In genomic region chr6:20931093-20931492, GRCh38 we compare ENCODE assay signal across 25 cellular contexts.
"Had no signal": no experiment of that assay in that cellular context is flagged by ENCODE, and none has a peak within 500 bp of the region (broad histone marks: within the 10 kb centered on the region; RNA-seq: fewer than 3 reads in every experiment).

No MANE protein-coding gene starts in this region.

- H3K27ac ChIP-seq: coronary artery, esophagus squamous epithelium, heart left ventricle, neutrophil, ovary, prostate gland, right atrium auricular region, spleen, upper lobe of left lung, VCaP had no signal

- H3K36me3 Mint-ChIP-seq: natural killer cell treated with Interleukin-12 subunit alpha and Interleukin-12 subunit beta and Interleukin-15 and Interleukin-18, amount 100 ng/mL, for 72 hours had no signal

- H3K4me1 ChIP-seq: esophagus squamous epithelium, prostate gland, right atrium auricular region, spleen, upper lobe of left lung had no signal

- H3K27me3 ChIP-seq: esophagus squamous epithelium, heart left ventricle, neutrophil, ovary, right atrium auricular region, spleen, upper lobe of left lung had no signal

- H3K36me3 ChIP-seq: esophagus squamous epithelium, heart left ventricle, neutrophil, ovary, prostate gland, right atrium auricular region, spleen, upper lobe of left lung had no signal

- H3K27ac Mint-ChIP-seq: activated CD4-positive, alpha-beta memory T cell treated with anti-CD3 and anti-CD28 coated beads, Interleukin-2, amount 10 ng/mL, durations not matched to agents 7 days and 5 days; activated CD4-positive, alpha-beta T cell treated with anti-CD3 and anti-CD28 coated beads, Interleukin-2, amount 10 ng/mL, durations not matched to agents 24 days and 14 days; activated naive CD4-positive, alpha-beta T cell treated with anti-CD3 and anti-CD28 coated beads for 36 hours; activated naive CD8-positive, alpha-beta T cell treated with anti-CD3 and anti-CD28 coated beads, Interleukin-2, amount 10 ng/mL, durations not matched to agents 7 days and 5 days; activated T-cell treated with anti-CD3 and anti-CD28 coated beads, Interleukin-2, amount 50 U/mL, for 72 hours; endodermal cell; memory B cell; natural killer cell treated with Interleukin-12 subunit alpha and Interleukin-12 subunit beta and Interleukin-15 and Interleukin-18, amount 100 ng/mL, for 72 hours had no signal

- H3K4me3 Mint-ChIP-seq: activated CD4-positive, alpha-beta memory T cell treated with anti-CD3 and anti-CD28 coated beads, Interleukin-2, amount 10 ng/mL, durations not matched to agents 7 days and 5 days; activated CD4-positive, alpha-beta T cell treated with anti-CD3 and anti-CD28 coated beads, Interleukin-2, amount 10 ng/mL, durations not matched to agents 24 days and 14 days; activated naive CD4-positive, alpha-beta T cell treated with anti-CD3 and anti-CD28 coated beads for 36 hours; activated naive CD8-positive, alpha-beta T cell treated with anti-CD3 and anti-CD28 coated beads, Interleukin-2, amount 10 ng/mL, durations not matched to agents 7 days and 5 days; activated T-cell treated with anti-CD3 and anti-CD28 coated beads, Interleukin-2, amount 50 U/mL, for 72 hours; endodermal cell; memory B cell; natural killer cell treated with Interleukin-12 subunit alpha and Interleukin-12 subunit beta and Interleukin-15 and Interleukin-18, amount 100 ng/mL, for 72 hours had no signal

- H3K4me1 Mint-ChIP-seq: activated CD4-positive, alpha-beta memory T cell treated with anti-CD3 and anti-CD28 coated beads, Interleukin-2, amount 10 ng/mL, durations not matched to agents 7 days and 5 days; activated CD4-positive, alpha-beta T cell treated with anti-CD3 and anti-CD28 coated beads, Interleukin-2, amount 10 ng/mL, durations not matched to agents 24 days and 14 days; activated naive CD8-positive, alpha-beta T cell treated with anti-CD3 and anti-CD28 coated beads, Interleukin-2, amount 10 ng/mL, durations not matched to agents 7 days and 5 days; memory B cell had no signal

- H3K4me3 ChIP-seq: coronary artery, esophagus squamous epithelium, heart left ventricle, ovary, prostate gland, right atrium auricular region, spleen, upper lobe of left lung had no signal

- H3K9me3 ChIP-seq: esophagus squamous epithelium, heart left ventricle, neutrophil, ovary, prostate gland, right atrium auricular region, spleen, upper lobe of left lung had no signal

- H3K9me3 Mint-ChIP-seq: activated CD4-positive, alpha-beta memory T cell treated with anti-CD3 and anti-CD28 coated beads, Interleukin-2, amount 10 ng/mL, durations not matched to agents 7 days and 5 days; activated CD4-positive, alpha-beta T cell treated with anti-CD3 and anti-CD28 coated beads, Interleukin-2, amount 10 ng/mL, durations not matched to agents 24 days and 14 days; activated naive CD4-positive, alpha-beta T cell treated with anti-CD3 and anti-CD28 coated beads for 36 hours; activated T-cell treated with anti-CD3 and anti-CD28 coated beads, Interleukin-2, amount 50 U/mL, for 72 hours; memory B cell; natural killer cell treated with Interleukin-12 subunit alpha and Interleukin-12 subunit beta and Interleukin-15 and Interleukin-18, amount 100 ng/mL, for 72 hours had no signal

- DNase-seq: activated CD4-positive, alpha-beta memory T cell treated with anti-CD3 and anti-CD28 coated beads, Interleukin-2, amount 10 ng/mL, durations not matched to agents 7 days and 5 days; activated CD4-positive, alpha-beta T cell treated with anti-CD3 and anti-CD28 coated beads, Interleukin-2, amount 10 ng/mL, durations not matched to agents 24 days and 14 days; activated effector memory CD4-positive, alpha-beta T cell treated with Interleukin-2 at 50 U/mL for 16 hours; activated naive CD4-positive, alpha-beta T cell treated with anti-CD3 and anti-CD28 coated beads for 36 hours; activated naive CD8-positive, alpha-beta T cell treated with anti-CD3 and anti-CD28 coated beads, Interleukin-2, amount 10 ng/mL, durations not matched to agents 7 days and 5 days; activated T-cell treated with anti-CD3 and anti-CD28 coated beads, Interleukin-2, amount 50 U/mL, for 72 hours; amygdala; endodermal cell; esophagus squamous epithelium; heart left ventricle; islet precursor cell; left cardiac atrium; ovary; spleen; stimulated activated CD4-positive, alpha-beta T cell treated with anti-CD3 and anti-CD28 coated beads, Interleukin-4, amount 100 ng/mL, for 1 hour; stimulated activated naive CD8-positive, alpha-beta T cell treated with anti-CD3 and anti-CD28 coated beads, Interleukin-15, Interleukin-2, amounts not matched to agents 100 U/mL and 50 U/mL, for 24 hours had no signal

- ATAC-seq: activated CD4-positive, CD25-positive, alpha-beta regulatory T cell treated with anti-CD3 and anti-CD28 coated beads, Interleukin-2, amount 50 U/mL, for 24 hours; activated T-cell treated with anti-CD3 and anti-CD28 coated beads, Interleukin-2, amount 50 U/mL, for 72 hours; heart left ventricle; left cardiac atrium; natural killer cell treated with Interleukin-12 subunit alpha and Interleukin-12 subunit beta and Interleukin-15 and Interleukin-18, amount 100 ng/mL, for 72 hours; stimulated activated naive CD8-positive, alpha-beta T cell treated with anti-CD3 and anti-CD28 coated beads, Interleukin-15, Interleukin-2, amounts not matched to agents 100 U/mL and 50 U/mL, for 24 hours had no signal
